In genomic region chr14:104139460-104140212, GRCh38 we compare ENCODE assay signal across 12 cellular contexts. TPM values are rescaled to one million over a fixed set of nuclear protein-coding genes. Genes with fewer than 3 reads are reported as not detected.
DNase-seq lines count a peak whose midpoint lies in the region; ATAC-seq and TF ChIP-seq lines count a peak whose summit lies in the region.
"Had no signal": no experiment of that assay in that cellular context is flagged by ENCODE, and none has a peak within 500 bp of the region (broad histone marks: within the 10 kb centered on the region; RNA-seq: fewer than 3 reads in every experiment).

No MANE protein-coding gene starts in this region.

- no peaks in the 10 kb centered on the region for H3K36me3 ChIP-seq in esophagus muscularis mucosa
- H3K36me3 ChIP-seq in muscle layer of duodenum (ENCODE audit: control insufficient read depth in 1 of 2, insufficient read depth in 2 of 2, low read length in 2 of 2) = no peaks in the 10 kb centered on the region
- no peaks in the 10 kb centered on the region for H3K36me3 ChIP-seq in upper lobe of right lung
- H3K36me3 ChIP-seq in gastroesophageal sphincter = no peaks in the 10 kb centered on the region
- H3K36me3 ChIP-seq: SJSA1 had no signal

- H3K9me3 ChIP-seq in esophagus muscularis mucosa (no peaks in the 10 kb centered on the region), muscle layer of duodenum (ENCODE audit: control insufficient read depth in 1 of 2, low read length in 2 of 2) (no peaks in the 10 kb centered on the region), upper lobe of right lung (no peaks in the 10 kb centered on the region), gastroesophageal sphincter (no peaks in the 10 kb centered on the region)
- H3K9me3 ChIP-seq: SJSA1 had no signal

- TF ChIP-seq EP300 in esophagus muscularis mucosa (IDR thresholded peaks at IDR 0.05) = no peak
- TF ChIP-seq EP300 in gastroesophageal sphincter (IDR thresholded peaks at IDR 0.05) = no peak

- TF ChIP-seq CTCF in esophagus muscularis mucosa (IDR thresholded peaks at IDR 0.05) (no peak), upper lobe of right lung (IDR thresholded peaks at IDR 0.05) (no peak), gastroesophageal sphincter (IDR thresholded peaks at IDR 0.05) (no peak)

- no peaks in the 10 kb centered on the region for H3K36me3 Mint-ChIP-seq in activated naive CD8-positive, alpha-beta T cell treated with anti-CD3 and anti-CD28 coated beads for 36 hours
- no peaks in the 10 kb centered on the region for H3K36me3 Mint-ChIP-seq in activated naive CD8-positive, alpha-beta T cell treated with anti-CD3 and anti-CD28 coated beads, Interleukin-2, amount 50 U/mL, for 24 hours (ENCODE audit: low read depth)
- H3K36me3 Mint-ChIP-seq in activated naive CD4-positive, alpha-beta T cell treated with anti-CD3 and anti-CD28 coated beads, Interleukin-2, amount 50 U/mL, for 72 hours = no peaks in the 10 kb centered on the region

- H3K27me3 ChIP-seq in esophagus muscularis mucosa (peaks cover 7 to 80% (median 32%) of the 10 kb centered on the region in 4 donors), muscle layer of duodenum (ENCODE audit: low read depth, low read length) (peaks cover 28% of the 10 kb centered on the region), upper lobe of right lung (peaks cover 57% of the 10 kb centered on the region), gastroesophageal sphincter (peaks cover 78% of the 10 kb centered on the region)

- H3K27me3 Mint-ChIP-seq in activated naive CD8-positive, alpha-beta T cell treated with anti-CD3 and anti-CD28 coated beads for 36 hours = peaks cover 30% of the 10 kb centered on the region
- peaks cover 21% of the 10 kb centered on the region for H3K27me3 Mint-ChIP-seq in activated naive CD8-positive, alpha-beta T cell treated with anti-CD3 and anti-CD28 coated beads, Interleukin-2, amount 50 U/mL, for 24 hours

- TF ChIP-seq POLR2A in esophagus muscularis mucosa (IDR thresholded peaks at IDR 0.05; ENCODE audit: low read depth) (no peak), gastroesophageal sphincter (IDR thresholded peaks at IDR 0.05) (no peak)

- H3K27ac ChIP-seq in esophagus muscularis mucosa (replicated peaks in 1 of 4) (peak overlapping the region in 1 of 4 donors; percentile 19), muscle layer of duodenum (ENCODE audit: low read length) (no peak overlapping the region), upper lobe of right lung (no peak overlapping the region), gastroesophageal sphincter (peak overlapping the region in 1 of 4 donors; percentile 61)
- H3K27ac ChIP-seq: SJSA1 had no signal

- peaks cover 32 to 50% (median 46%) of the 10 kb centered on the region in 4 donors for H3K4me1 ChIP-seq in esophagus muscularis mucosa
- peaks cover 0 to 41% of the 10 kb centered on the region in 2 donors for H3K4me1 ChIP-seq in muscle layer of duodenum (ENCODE audit: control insufficient read depth in 1 of 2, insufficient read depth in 2 of 2, low read length in 2 of 2)
- H3K4me1 ChIP-seq in upper lobe of right lung = peaks cover 30% of the 10 kb centered on the region
- H3K4me1 ChIP-seq in gastroesophageal sphincter = peaks cover 0 to 46% (median 23%) of the 10 kb centered on the region in 3 donors

- peak overlapping the region; percentile 52 to 65 (median 56) for H3K4me3 ChIP-seq in esophagus muscularis mucosa
- peak overlapping the region; percentile 7 to 75 for H3K4me3 ChIP-seq in muscle layer of duodenum (ENCODE audit: low read depth in 1 of 2, low read length in 2 of 2)
- H3K4me3 ChIP-seq in upper lobe of right lung = peak overlapping the region; percentile 55
- peak overlapping the region in 1 of 2 donors; percentile 57 for H3K4me3 ChIP-seq in gastroesophageal sphincter
- H3K4me3 ChIP-seq: SJSA1 had no signal

- H3K9me3 Mint-ChIP-seq in activated naive CD8-positive, alpha-beta T cell treated with anti-CD3 and anti-CD28 coated beads for 36 hours = no peaks in the 10 kb centered on the region
- H3K9me3 Mint-ChIP-seq in activated naive CD8-positive, alpha-beta T cell treated with anti-CD3 and anti-CD28 coated beads, Interleukin-2, amount 50 U/mL, for 24 hours = no peaks in the 10 kb centered on the region
- no peaks in the 10 kb centered on the region for H3K9me3 Mint-ChIP-seq in activated naive CD4-positive, alpha-beta T cell treated with anti-CD3 and anti-CD28 coated beads, Interleukin-2, amount 50 U/mL, for 72 hours

- H3K4me3 Mint-ChIP-seq in activated naive CD8-positive, alpha-beta T cell treated with anti-CD3 and anti-CD28 coated beads for 36 hours = peak overlapping the region; percentile 2
- no peak overlapping the region for H3K4me3 Mint-ChIP-seq in activated naive CD8-positive, alpha-beta T cell treated with anti-CD3 and anti-CD28 coated beads, Interleukin-2, amount 50 U/mL, for 24 hours

- peaks cover 6% of the 10 kb centered on the region for H3K4me1 Mint-ChIP-seq in activated naive CD8-positive, alpha-beta T cell treated with anti-CD3 and anti-CD28 coated beads for 36 hours
- H3K4me1 Mint-ChIP-seq in activated naive CD8-positive, alpha-beta T cell treated with anti-CD3 and anti-CD28 coated beads, Interleukin-2, amount 50 U/mL, for 24 hours = peaks cover 3% of the 10 kb centered on the region

- no peak for ATAC-seq in activated naive CD8-positive, alpha-beta T cell treated with anti-CD3 and anti-CD28 coated beads, Interleukin-2, amount 50 U/mL, for 24 hours
- ATAC-seq in upper lobe of right lung (no peak), gastroesophageal sphincter (no peak)
- no peak for ATAC-seq in activated naive CD4-positive, alpha-beta T cell treated with anti-CD3 and anti-CD28 coated beads, Interleukin-2, amount 50 U/mL, for 72 hours

- DNase-seq in activated naive CD8-positive, alpha-beta T cell treated with anti-CD3 and anti-CD28 coated beads for 36 hours = no peak
- DNase-seq in activated naive CD8-positive, alpha-beta T cell treated with anti-CD3 and anti-CD28 coated beads, Interleukin-2, amount 50 U/mL, for 24 hours = no peak
- DNase-seq in esophagus muscularis mucosa (ENCODE audit: extremely low spot score) (no peak), upper lobe of right lung (peak; percentile 53), DMS114 treated with DMSO at 0.1 percent for 48 hours (lab: John Stamatoyannopoulos, UW; ENCODE audit: unreplicated experiment) (no peak)
- DNase-seq in activated naive CD4-positive, alpha-beta T cell treated with anti-CD3 and anti-CD28 coated beads, Interleukin-2, amount 50 U/mL, for 72 hours (ENCODE audit: low spot score in 2 of 2) = no peak
- DNase-seq: anterior cingulate cortex, NCI-H345 had no signal

- WGBS in esophagus muscularis mucosa = 81% methylated on average over 3 of the region's 14 CpGs
- WGBS in gastroesophageal sphincter (ENCODE audit: low coverage in 1 of 2), 2 donors = 100% methylated on average over 1 of the region's 14 CpGs; no CpG with 5 or more reads in 1 of the 2 donors

- intact Hi-C loops in esophagus muscularis mucosa (cut with DNase I) (loop anchor here (5.0 kb wide), 1 partner anchor 498 kb away; no protein-coding TSS in a partner anchor), upper lobe of right lung (cut with DNase I) (loop anchor here (10.0 kb wide), 1 partner anchor 425 kb away; no protein-coding TSS in a partner anchor)

- no peak overlapping the region for H3K27ac Mint-ChIP-seq in activated naive CD8-positive, alpha-beta T cell treated with anti-CD3 and anti-CD28 coated beads for 36 hours
- no peak overlapping the region for H3K27ac Mint-ChIP-seq in activated naive CD8-positive, alpha-beta T cell treated with anti-CD3 and anti-CD28 coated beads, Interleukin-2, amount 50 U/mL, for 24 hours
- no peak overlapping the region for H3K27ac Mint-ChIP-seq in activated naive CD4-positive, alpha-beta T cell treated with anti-CD3 and anti-CD28 coated beads, Interleukin-2, amount 50 U/mL, for 72 hours

RNA-seq across cellular contexts. Expression of gene KIF26A, which starts 1.2 kb away (rescaled TPM):
- total RNA-seq in activated naive CD8-positive, alpha-beta T cell treated with anti-CD3 and anti-CD28 coated beads for 36 hours = under 1 TPM; 0.89 to 0.94 TPM
- total RNA-seq in esophagus muscularis mucosa (1 to 10 TPM; 4.6 to 7.2 (median 5.6) TPM), upper lobe of right lung (5.9 TPM), gastroesophageal sphincter (1 to 10 TPM; 2.2 to 6.9 (median 2.9) TPM)
- under 1 TPM in 1 of 2 donors, not detected in 1; 0.43 TPM for total RNA-seq in activated naive CD4-positive, alpha-beta T cell treated with anti-CD3 and anti-CD28 coated beads, Interleukin-2, amount 50 U/mL, for 72 hours
- total RNA-seq: myocyte had no signal

RNA-seq across cellular contexts. Expression of gene ASPG, which starts 54.1 kb away (rescaled TPM):
- total RNA-seq in activated naive CD8-positive, alpha-beta T cell treated with anti-CD3 and anti-CD28 coated beads for 36 hours = not detected
- total RNA-seq in esophagus muscularis mucosa (under 1 TPM in 3 of 4 donors, not detected in 1; 0.33 to 0.75 (median 0.45) TPM), upper lobe of right lung (5.3 TPM), gastroesophageal sphincter (1 to 10 TPM in 1 of 4 donors, under 1 TPM in 1, not detected in 2; 0.13 to 1.1 TPM)
- total RNA-seq in activated naive CD4-positive, alpha-beta T cell treated with anti-CD3 and anti-CD28 coated beads, Interleukin-2, amount 50 U/mL, for 72 hours = not detected
- total RNA-seq: myocyte, SJSA1 had no signal
